ENCODE assay signal across 22 cellular contexts in genomic region chr4:125582302-125582701, GRCh38.
DNase-seq lines count a peak whose midpoint lies in the region; ATAC-seq, FAIRE-seq and TF ChIP-seq lines count a peak whose summit lies in the region.
"Had no signal": no experiment of that assay in that cellular context is flagged by ENCODE, and none has a peak within 500 bp of the region (broad histone marks: within the 10 kb centered on the region; RNA-seq: fewer than 3 reads in every experiment).

No MANE protein-coding gene starts in this region.

- H4K91ac ChIP-seq in neuronal stem cell (ENCODE audit: low read depth, low read length, poor library complexity): no peak overlapping the region

- no peak overlapping the region for H3K18ac ChIP-seq in neuronal stem cell (ENCODE audit: low read length)

- no TSS peak for BruUV-seq in endothelial cell of umbilical vein (replicated peaks; lab: Mats Ljungman, UMichigan)

- no peak overlapping the region for H3K9ac ChIP-seq in endothelial cell of umbilical vein (replicated peaks; ENCODE audit: extremely low read depth, insufficient read depth, low read length)
- no peak overlapping the region for H3K9ac ChIP-seq in neuronal stem cell (ENCODE audit: low read depth, low read length, poor library complexity)
- no peak overlapping the region for H3K9ac ChIP-seq in Karpas-422 (ENCODE audit: low read length)

- no peaks in the 10 kb centered on the region for H3K36me3 ChIP-seq in endothelial cell of umbilical vein (ENCODE audit: control insufficient read depth in 2 of 2, extremely low read depth in 1 of 2, insufficient read depth in 2 of 2, low read length in 2 of 2)
- no peaks in the 10 kb centered on the region for H3K36me3 ChIP-seq in neuronal stem cell (replicated peaks in 1 of 2; ENCODE audit: control insufficient read depth in 2 of 2, insufficient read depth in 2 of 2, low read length in 2 of 2)
- no peaks in the 10 kb centered on the region for H3K36me3 ChIP-seq in left ventricle myocardium inferior
- H3K36me3 ChIP-seq in Karpas-422 (ENCODE audit: insufficient read depth, low read length): no peaks in the 10 kb centered on the region
- H3K36me3 ChIP-seq: gastroesophageal sphincter, tibial artery had no signal

- WGBS in neuronal stem cell (ENCODE audit: extremely low coverage in 2 of 2, insufficient read length in 2 of 2, insufficient replicate concordance in 1 of 2), 2 donors: no CpG with 5 or more reads among the region's 1 CpG

- no peak overlapping the region for H2BK12ac ChIP-seq in neuronal stem cell (ENCODE audit: low read length)

- H3K4me1 ChIP-seq in endothelial cell of umbilical vein (ENCODE audit: control insufficient read depth, extremely low read depth, insufficient read depth, low read length) (peaks cover 11% of the 10 kb centered on the region), neuronal stem cell (ENCODE audit: control insufficient read depth in 2 of 2, insufficient read depth in 1 of 2, low read depth in 1 of 2, low read length in 2 of 2) (no peaks in the 10 kb centered on the region), left ventricle myocardium inferior (no peaks in the 10 kb centered on the region), Karpas-422 (ENCODE audit: low read length) (no peaks in the 10 kb centered on the region)
- H3K4me1 ChIP-seq: gastroesophageal sphincter, tibial artery had no signal

- POLR2A ChIA-PET in endothelial cell of umbilical vein (lab: Charles Lee): no interaction called here

- no peak overlapping the region for H2BK15ac ChIP-seq in neuronal stem cell (ENCODE audit: low read length)

- CTCF ChIA-PET in endothelial cell of umbilical vein (lab: Charles Lee): interaction anchor here (1.0 kb wide), 1 partner anchor 199 kb away, joined by 5 read pairs; no protein-coding TSS in a partner anchor

- ATAC-seq in GM21619 (IDR thresholded peaks at IDR 0.05; ENCODE audit: unreplicated experiment): no peak
- ATAC-seq: gastroesophageal sphincter; stimulated activated naive CD8-positive, alpha-beta T cell treated with anti-CD3 and anti-CD28 coated beads, Interleukin-15, amount 100 ng/mL, for 72 hours; WTC11 had no signal

- no peaks in the 10 kb centered on the region for H4K20me1 ChIP-seq in endothelial cell of umbilical vein (replicated peaks; ENCODE audit: control insufficient read depth, extremely low read depth, insufficient read depth, low read length)
- H4K20me1 ChIP-seq in Karpas-422 (ENCODE audit: insufficient read depth, low read depth, low read length): no peaks in the 10 kb centered on the region

- no peak for TF ChIP-seq CTCF in D721Med (IDR thresholded peaks at IDR 0.05; ENCODE audit: insufficient read depth, missing control alignments)
- TF ChIP-seq CTCF in endothelial cell of umbilical vein (IDR thresholded peaks at IDR 0.05; ENCODE audit: extremely low read depth in 1 of 2, insufficient read depth in 1 of 2, low read depth in 1 of 2, low read length in 2 of 2): no peak
- TF ChIP-seq CTCF in left ventricle myocardium inferior (IDR thresholded peaks at IDR 0.05; ENCODE audit: borderline replicate concordance): no peak

- no peaks in the 10 kb centered on the region for H3K79me1 ChIP-seq in neuronal stem cell (ENCODE audit: low read depth, low read length)

- no peaks in the 10 kb centered on the region for H3K9me3 ChIP-seq in endothelial cell of umbilical vein (replicated peaks; ENCODE audit: control insufficient read depth, insufficient read depth, low read length)
- no peaks in the 10 kb centered on the region for H3K9me3 ChIP-seq in neuronal stem cell (replicated peaks in 1 of 2; ENCODE audit: control insufficient read depth in 2 of 2, insufficient read depth in 1 of 2, low read depth in 1 of 2, low read length in 2 of 2)
- H3K9me3 ChIP-seq in left ventricle myocardium inferior (replicated peaks): no peaks in the 10 kb centered on the region
- peaks cover 14% of the 10 kb centered on the region for H3K9me3 ChIP-seq in Karpas-422 (ENCODE audit: low read length)
- H3K9me3 ChIP-seq: gastroesophageal sphincter, tibial artery had no signal

- no peak overlapping the region for H3K23ac ChIP-seq in neuronal stem cell (ENCODE audit: low read depth, low read length, poor library complexity)

- H3K4me2 ChIP-seq in endothelial cell of umbilical vein (ENCODE audit: insufficient read depth, low read length) (peak overlapping the region; percentile 49), neuronal stem cell (ENCODE audit: insufficient read depth, low read length, poor library complexity, severe bottlenecking) (no peak overlapping the region), Karpas-422 (ENCODE audit: low read depth, low read length, poor library complexity, severe bottlenecking) (no peak overlapping the region)

- H4K8ac ChIP-seq in neuronal stem cell (ENCODE audit: low read depth, low read length): no peak overlapping the region

- H2BK5ac ChIP-seq in neuronal stem cell (ENCODE audit: low read length): no peak overlapping the region

- dilution Hi-C loops in endothelial cell of umbilical vein (cut with MboI; ENCODE audit: extremely low pct_ligation_motif_present, low sequenced_read_pairs): no loop called here

- intact Hi-C loops in endothelial cell of umbilical vein (cut with micrococcal nuclease): loop anchor here (2.0 kb wide), 1 partner anchor 158 kb away; no protein-coding TSS in a partner anchor
- intact Hi-C loops in left ventricle myocardium inferior (cut with micrococcal nuclease): no loop called here

- no peak overlapping the region for H2BK120ac ChIP-seq in neuronal stem cell (ENCODE audit: low read depth, low read length)

- no peaks in the 10 kb centered on the region for H3K79me2 ChIP-seq in endothelial cell of umbilical vein (ENCODE audit: control insufficient read depth, insufficient read depth, low read length)
- no peaks in the 10 kb centered on the region for H3K79me2 ChIP-seq in Karpas-422 (ENCODE audit: low read length)

- H3K4me3 ChIP-seq in endothelial cell of umbilical vein (replicated peaks in 1 of 3; ENCODE audit: insufficient read depth in 1 of 3, low read depth in 1 of 3, low read length in 3 of 3) (no peak overlapping the region), neuronal stem cell (ENCODE audit: low read length in 2 of 2) (no peak overlapping the region), left ventricle myocardium inferior (no peak overlapping the region), Karpas-422 (ENCODE audit: low read length) (no peak overlapping the region)
- H3K4me3 ChIP-seq: gastroesophageal sphincter, tibial artery had no signal

- H3K9me2 ChIP-seq in Karpas-422 (replicated peaks; ENCODE audit: insufficient read depth, low read length): no peaks in the 10 kb centered on the region

- H3K27me3 ChIP-seq in endothelial cell of umbilical vein (ENCODE audit: control insufficient read depth in 2 of 2, insufficient read depth in 2 of 2, low read length in 2 of 2) (no peaks in the 10 kb centered on the region), neuronal stem cell (ENCODE audit: control insufficient read depth in 3 of 3, insufficient read depth in 3 of 3, low read depth in 1 of 3, low read length in 3 of 3) (no peaks in the 10 kb centered on the region), left ventricle myocardium inferior (ENCODE audit: low read depth) (no peaks in the 10 kb centered on the region), Karpas-422 (ENCODE audit: low read length) (no peaks in the 10 kb centered on the region)
- H3K27me3 ChIP-seq: gastroesophageal sphincter, tibial artery had no signal

- TF ChIP-seq POLR2A in endothelial cell of umbilical vein (IDR thresholded peaks at IDR 0.05; ENCODE audit: low read depth, low read length): no peak

- DNase-seq in D721Med (ENCODE audit: insufficient read length, low spot score) (no peak), NCI-H226 (peak; percentile 37), endothelial cell of umbilical vein (ENCODE audit: low read depth, low spot score) (peak; percentile 55), neuronal stem cell (ENCODE audit: low spot score) (no peak), NCI-H2196 treated with DMSO at 0.1 percent for 48 hours (lab: John Stamatoyannopoulos, UW; ENCODE audit: unreplicated experiment) (no peak), left ventricle myocardium inferior (no peak), Karpas-422 (no peak)
- DNase-seq: activated CD4-positive, alpha-beta memory T cell treated with anti-CD3 and anti-CD28 coated beads, Interleukin-2, amount 10 ng/mL, durations not matched to agents 7 days and 5 days; activated T-cell treated with anti-CD3 and anti-CD28 coated beads for 4 hours; amniotic stem cell; COR-L47; H7; NCI-H748 treated with DMSO at 0.1 percent for 48 hours; nucleus accumbens; retina; stimulated activated naive CD8-positive, alpha-beta T cell treated with anti-CD3 and anti-CD28 coated beads, Interleukin-15, amount 100 ng/mL, for 72 hours; T-helper 9 cell; tibial artery had no signal

- H3K9me1 ChIP-seq in endothelial cell of umbilical vein (replicated peaks; ENCODE audit: control insufficient read depth, extremely low read depth, insufficient read depth, low read length): no peaks in the 10 kb centered on the region

- peak; percentile 60 for FAIRE-seq in D721Med (lab: Jason Lieb, UNC)
- FAIRE-seq in endothelial cell of umbilical vein (lab: Jason Lieb, UNC): peak; percentile 77

- H3K14ac ChIP-seq in neuronal stem cell (ENCODE audit: low read length): no peak overlapping the region

- peak overlapping the region; percentile 57 for H3K27ac ChIP-seq in endothelial cell of umbilical vein (ENCODE audit: insufficient read depth, low read depth, low read length)
- H3K27ac ChIP-seq in neuronal stem cell (replicated peaks; ENCODE audit: low read length): no peak overlapping the region
- H3K27ac ChIP-seq in left ventricle myocardium inferior (replicated peaks): no peak overlapping the region
- H3K27ac ChIP-seq in Karpas-422 (ENCODE audit: low read length): no peak overlapping the region
- H3K27ac ChIP-seq: epithelial cell of prostate, gastroesophageal sphincter, tibial artery had no signal

- H2AFZ ChIP-seq in endothelial cell of umbilical vein (ENCODE audit: low read depth, low read length) (peak overlapping the region; percentile 54), neuronal stem cell (ENCODE audit: low read length) (peak overlapping the region; percentile 26), Karpas-422 (ENCODE audit: low read length) (no peak overlapping the region)

- H3K4ac ChIP-seq in neuronal stem cell (ENCODE audit: low read length): no peak overlapping the region

- H2AK5ac ChIP-seq in neuronal stem cell (ENCODE audit: low read depth, low read length): no peak overlapping the region

TF ChIP-seq in endothelial cell of umbilical vein, 7 proteins besides CTCF, POLR2A, EP300 and RAD21:
- TF ChIP-seq FOS (IDR thresholded peaks at IDR 0.05; ENCODE audit: borderline replicate concordance, insufficient read depth, low read length): peak; percentile 33
- no peak for TF ChIP-seq MYC (IDR thresholded peaks at IDR 0.05; ENCODE audit: low read depth, low read length)

Comparison
In these comparisons a context has a peak if more than half of its experiments do, and no peak if none do; other contexts are left out.
1. DNase-seq: peak in NCI-H226 (single experiment) and endothelial cell of umbilical vein (single experiment); none in D721Med (single experiment), neuronal stem cell (single experiment), NCI-H2196 treated with DMSO at 0.1 percent for 48 hours (single experiment), left ventricle myocardium inferior (single experiment) and Karpas-422 (single experiment).